In genomic region chr11:32454993-32455392, GRCh38 we compare ENCODE assay signal across 10 cellular contexts. TPM values are rescaled to one million over a fixed set of nuclear protein-coding genes. Genes with fewer than 3 reads are reported as not detected.
"Had no signal": no experiment of that assay in that cellular context is flagged by ENCODE, and none has a peak within 500 bp of the region (broad histone marks: within the 10 kb centered on the region; RNA-seq: fewer than 3 reads in every experiment).

No MANE protein-coding gene starts in this region.

- H3K4me3 ChIP-seq: GM23248, HAP-1 had no signal

- ATAC-seq: HCT116, HepG2 had no signal

- H3K27ac ChIP-seq: GM23248, HL-60 had no signal

- H3K36me3 ChIP-seq: HAP-1 had no signal

- H3K4me1 ChIP-seq: HAP-1 had no signal

- DNase-seq: GM23248, GOT3, H7, KG1 had no signal

- H3K9me3 ChIP-seq: HAP-1 had no signal

- H3K4me3 Mint-ChIP-seq: IgD-negative memory B cell had no signal

- H3K4me1 Mint-ChIP-seq: IgD-negative memory B cell had no signal

RNA-seq across cellular contexts. Expression of gene WT1, which starts 19.7 kb away (rescaled TPM):
- total RNA-seq: GM23248, H4 had no signal
- polyA plus RNA-seq: GM23248, IgD-negative memory B cell had no signal
